24 cellular contexts compared by ENCODE assay signal in the genomic region with DNA sequence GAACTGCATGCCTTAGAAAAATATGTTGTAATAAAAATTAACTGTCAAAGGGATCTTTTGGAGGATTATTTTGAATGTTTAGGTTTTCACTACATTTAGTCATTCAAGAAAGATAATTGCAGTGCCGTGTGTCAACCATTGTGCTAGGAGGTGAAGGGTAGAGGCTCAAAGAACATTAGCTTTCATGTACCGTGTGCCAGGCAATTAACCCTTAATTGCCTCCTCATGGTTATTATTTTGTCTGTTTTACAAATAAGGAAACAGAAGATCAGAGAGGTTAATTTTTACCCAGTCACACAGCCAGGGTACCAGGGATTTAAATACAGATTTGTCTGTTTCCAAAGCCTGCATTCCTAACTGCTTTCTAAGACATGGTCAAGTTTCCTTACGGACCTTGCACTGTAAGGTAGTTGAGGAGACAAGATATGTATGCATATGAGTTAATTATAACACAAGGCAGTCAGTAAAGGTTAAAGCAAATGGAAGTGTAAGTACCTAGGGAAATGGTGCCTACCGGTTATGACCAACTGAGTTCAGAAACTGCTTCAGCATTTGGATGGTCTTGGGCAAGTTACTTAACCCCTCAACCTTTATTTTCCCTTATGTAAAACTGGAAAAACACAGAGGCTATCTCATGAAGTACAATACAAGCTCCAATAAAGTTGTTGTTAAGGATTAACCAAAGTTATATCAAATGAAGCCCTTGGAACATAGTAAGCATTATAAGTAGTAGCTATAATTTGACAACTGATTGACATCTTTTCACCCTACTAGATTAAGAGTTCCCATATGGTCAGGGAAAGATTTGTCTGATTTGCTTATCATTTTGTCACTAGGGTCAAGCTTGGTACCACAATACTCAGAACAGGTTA.
"Had no signal": no experiment of that assay in that cellular context is flagged by ENCODE, and none has a peak within 500 bp of the region (broad histone marks: within the 10 kb centered on the region; RNA-seq: fewer than 3 reads in every experiment).

No MANE protein-coding gene starts in this region.

- H3K27ac Mint-ChIP-seq: activated naive CD4-positive, alpha-beta T cell treated with anti-CD3 and anti-CD28 coated beads, Interleukin-2, amount 50 U/mL, for 72 hours; activated T-cell treated with anti-CD3 and anti-CD28 coated beads, Interleukin-2, amount 50 U/mL, for 72 hours; mesothelial cell of epicardium; naive thymus-derived CD8-positive, alpha-beta T cell had no signal

- H3K36me3 Mint-ChIP-seq: activated naive CD4-positive, alpha-beta T cell treated with anti-CD3 and anti-CD28 coated beads, Interleukin-2, amount 50 U/mL, for 72 hours; mesothelial cell of epicardium; naive thymus-derived CD8-positive, alpha-beta T cell had no signal

- H3K4me3 Mint-ChIP-seq: activated T-cell treated with anti-CD3 and anti-CD28 coated beads, Interleukin-2, amount 50 U/mL, for 72 hours; mesothelial cell of epicardium; naive thymus-derived CD8-positive, alpha-beta T cell; neural crest cell had no signal

- H3K9me3 Mint-ChIP-seq: mesothelial cell of epicardium, neural crest cell had no signal

- H3K27me3 ChIP-seq: breast epithelium, esophagus squamous epithelium, heart right ventricle, pancreas, suprapubic skin, tibial artery had no signal

- H3K27me3 Mint-ChIP-seq: naive thymus-derived CD8-positive, alpha-beta T cell had no signal

- H3K4me3 ChIP-seq: breast epithelium, esophagus squamous epithelium, heart right ventricle, pancreas, prostate gland, suprapubic skin, tibial artery had no signal

- H3K9me3 ChIP-seq: esophagus squamous epithelium, pancreas, prostate gland, suprapubic skin, tibial artery had no signal

- H3K4me1 ChIP-seq: breast epithelium, esophagus squamous epithelium, heart right ventricle, pancreas, prostate gland, suprapubic skin, tibial artery had no signal

- DNase-seq: activated CD4-positive, alpha-beta T cell treated with anti-CD3 and anti-CD28 coated beads for 4 hours; activated CD4-positive, alpha-beta T cell treated with anti-CD3 and anti-CD28 coated beads, Interleukin-2, amount 50 U/mL, for 4 hours; activated naive CD4-positive, alpha-beta T cell; activated T-cell treated with anti-CD3 and anti-CD28 coated beads for 4 hours; activated T-cell treated with anti-CD3 and anti-CD28 coated beads, Interleukin-2, amount 50 U/mL, for 72 hours; central memory CD4-positive, alpha-beta T cell; dermis blood vessel endothelial cell; effector CD4-positive, alpha-beta T cell; esophagus squamous epithelium; foreskin melanocyte; heart right ventricle; naive thymus-derived CD8-positive, alpha-beta T cell; nucleus accumbens; pancreas; stimulated activated CD4-positive, alpha-beta T cell treated with anti-CD3 and anti-CD28 coated beads, Interleukin-15, amount 100 ng/mL, for 24 hours; stimulated activated naive CD4-positive, alpha-beta T cell; tibial artery had no signal

- H3K4me1 Mint-ChIP-seq: naive thymus-derived CD8-positive, alpha-beta T cell; neural crest cell had no signal

- H3K27ac ChIP-seq: breast epithelium, esophagus squamous epithelium, heart right ventricle, pancreas, prostate gland, suprapubic skin, tibial artery, VCaP had no signal

- H3K36me3 ChIP-seq: breast epithelium, esophagus squamous epithelium, heart right ventricle, pancreas, prostate gland, suprapubic skin, tibial artery had no signal
